8 cellular contexts compared by ENCODE assay signal in the genomic region with DNA sequence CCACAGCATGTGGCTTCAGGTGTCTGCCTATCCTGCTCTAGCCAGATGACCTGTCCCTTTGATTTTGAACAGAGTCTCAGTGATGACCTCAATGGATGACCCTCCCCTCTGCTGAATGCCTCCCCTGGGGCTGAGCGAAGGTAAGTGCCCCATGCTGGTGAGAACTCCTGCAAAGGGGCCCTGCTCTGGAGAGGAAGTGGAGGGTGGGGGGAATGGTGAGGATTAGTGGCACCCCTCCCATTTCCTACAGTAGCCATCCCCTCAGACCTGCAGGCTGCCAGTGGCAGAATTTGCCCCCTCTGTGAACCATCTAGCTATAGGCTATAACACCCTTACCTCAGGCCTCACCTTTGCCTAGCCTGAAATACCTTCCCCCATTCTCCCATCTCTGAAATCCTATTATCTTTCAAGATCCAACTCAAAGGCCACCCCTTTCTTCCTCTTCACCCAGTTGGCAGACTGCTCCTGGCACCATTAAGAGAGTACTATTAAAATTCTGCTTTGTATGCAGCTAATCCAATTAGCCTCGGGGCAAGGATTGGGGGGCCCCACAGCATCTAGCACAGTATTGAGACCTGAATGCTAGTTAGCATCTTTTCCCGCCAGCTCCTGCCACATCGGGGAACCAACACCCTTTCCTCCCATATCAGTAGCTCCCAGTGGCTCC. TPM values are rescaled to one million over a fixed set of nuclear protein-coding genes. Genes with fewer than 3 reads are reported as not detected.
DNase-seq lines count a peak whose midpoint lies in the region; ATAC-seq and TF ChIP-seq lines count a peak whose summit lies in the region.

No MANE protein-coding gene starts in this region.

- H3K4me2 ChIP-seq in mesenchymal stem cell (ENCODE audit: low read length, poor library complexity, severe bottlenecking): no peak overlapping the region
- no peak overlapping the region for H3K4me2 ChIP-seq in SK-N-SH

- H2AK5ac ChIP-seq in mesenchymal stem cell (ENCODE audit: low read length, severe bottlenecking): no peak overlapping the region

- no peak overlapping the region for H2BK15ac ChIP-seq in mesenchymal stem cell (ENCODE audit: low read depth, poor library complexity, severe bottlenecking)

- no peak for TF ChIP-seq EP300 in SK-N-SH (IDR thresholded peaks at IDR 0.05; ENCODE audit: borderline replicate concordance in 1 of 2, low read depth in 1 of 2, low read length in 1 of 2)

- H2AFZ ChIP-seq in mesenchymal stem cell (ENCODE audit: low read depth, low read length) (no peak overlapping the region), SK-N-SH (ENCODE audit: low read depth) (no peak overlapping the region)

- peaks cover 9% of the 10 kb centered on the region for H3K79me1 ChIP-seq in mesenchymal stem cell (replicated peaks; ENCODE audit: low read length, poor library complexity, severe bottlenecking)

- H3K4me3 ChIP-seq in A673 (ENCODE audit: low read depth, low read length, poor library complexity, severe bottlenecking) (peak overlapping the region; percentile 2), GM12865 (ENCODE audit: low read depth, low read length) (peak overlapping the region; percentile 93), mesenchymal stem cell (ENCODE audit: insufficient read depth in 1 of 2, low read depth in 1 of 2, low read length in 2 of 2) (peak overlapping the region in 1 of 2 experiments; percentile 14), SK-N-SH (ENCODE audit: low read depth in 2 of 2, low read length in 1 of 2) (no peak overlapping the region)

- no peak overlapping the region for H3K18ac ChIP-seq in mesenchymal stem cell (ENCODE audit: low read depth in 1 of 2, low read length in 2 of 2)

- TF ChIP-seq CTCF in A673 (conservative IDR thresholded peaks at IDR 0.05; ENCODE audit: low read depth, low read length) (no peak), GM12865 (IDR thresholded peaks at IDR 0.05; ENCODE audit: insufficient read depth, low read depth, low read length, missing control alignments) (no peak), SK-N-SH (IDR thresholded peaks at IDR 0.05) (no peak)

- H3K4me1 Mint-ChIP-seq in activated CD8-positive, alpha-beta T cell treated with anti-CD3 and anti-CD28 coated beads, Interleukin-2, amount 10 ng/mL, durations not matched to agents 7 days and 5 days (ENCODE audit: low read depth): peaks cover 73% of the 10 kb centered on the region

- H3K36me3 ChIP-seq in A673 (ENCODE audit: insufficient read depth, low read length, poor library complexity, severe bottlenecking) (no peaks in the 10 kb centered on the region), mesenchymal stem cell (ENCODE audit: control insufficient read depth in 1 of 2, insufficient read depth in 2 of 2, low read depth in 1 of 2, low read length in 2 of 2) (peaks cover 8 to 22% of the 10 kb centered on the region in 2 experiments), SK-N-SH (replicated peaks in 1 of 2; ENCODE audit: control insufficient read depth in 1 of 2, insufficient read depth in 2 of 2, low read length in 1 of 2) (peaks cover 0 to 3% of the 10 kb centered on the region in 2 experiments)

- H3K27ac ChIP-seq in A673 (ENCODE audit: low read depth, low read length, poor library complexity, severe bottlenecking): peak overlapping the region; percentile 53
- no peak overlapping the region for H3K27ac ChIP-seq in mesenchymal stem cell (ENCODE audit: low read length, poor library complexity, severe bottlenecking)
- H3K27ac ChIP-seq in SK-N-SH (ENCODE audit: low read depth in 2 of 2, low read length in 1 of 2): no peak overlapping the region; a peak in 1 of 4 replicates

- peaks cover 19% of the 10 kb centered on the region for H3F3A ChIP-seq in SK-N-SH (replicated peaks; ENCODE audit: insufficient read depth)

- DNase-seq in A673 (ENCODE audit: low spot score): peak; percentile 88
- peak; percentile 44 for DNase-seq in GM12865 (ENCODE audit: low read depth)
- no peak for DNase-seq in activated CD8-positive, alpha-beta T cell treated with anti-CD3 and anti-CD28 coated beads, Interleukin-2, amount 10 ng/mL, durations not matched to agents 7 days and 5 days
- DNase-seq in mesenchymal stem cell: no peak
- DNase-seq in SK-N-SH: no peak
- no peak for DNase-seq in AG20443 (ENCODE audit: low spot score)
- no peak for DNase-seq in left cardiac atrium

- H3K9ac ChIP-seq in mesenchymal stem cell (ENCODE audit: low read length) (peak overlapping the region; percentile 18), SK-N-SH (no peak overlapping the region)

- CTCF ChIA-PET in A673 (lab: Charles Lee) (interaction anchor here (0.6 to 1.3 kb wide), 2 partner anchors 46 to 381 kb away, joined by 4 to 7 read pairs; no protein-coding TSS in a partner anchor), SK-N-SH (lab: Yijun Ruan, JAX) (interaction anchor here (0.7 to 6.6 kb wide), 9 partner anchors 16 to 381 kb away, joined by 3 to 34 read pairs (median 6); a partner anchor contains a TSS)
- CTCF ChIA-PET in activated CD8-positive, alpha-beta T cell treated with anti-CD3 and anti-CD28 coated beads, Interleukin-2, amount 10 ng/mL, durations not matched to agents 7 days and 5 days (lab: Charles Lee): interaction anchor here (0.9 to 1.6 kb wide), 4 partner anchors 77 to 271 kb away, joined by 3 to 6 read pairs (median 4); a partner anchor contains a TSS

- no peak overlapping the region for H2BK120ac ChIP-seq in mesenchymal stem cell (ENCODE audit: low read depth, low read length)

- H3K27me3 Mint-ChIP-seq in activated CD8-positive, alpha-beta T cell treated with anti-CD3 and anti-CD28 coated beads, Interleukin-2, amount 10 ng/mL, durations not matched to agents 7 days and 5 days (ENCODE audit: low read depth): no peaks in the 10 kb centered on the region

- H2BK12ac ChIP-seq in mesenchymal stem cell (ENCODE audit: low read length in 2 of 2): no peak overlapping the region

- H3K36me3 Mint-ChIP-seq in activated CD8-positive, alpha-beta T cell treated with anti-CD3 and anti-CD28 coated beads, Interleukin-2, amount 10 ng/mL, durations not matched to agents 7 days and 5 days (ENCODE audit: low read depth): peaks cover 3% of the 10 kb centered on the region

- peak overlapping the region; percentile 91 for H3K27ac Mint-ChIP-seq in activated CD8-positive, alpha-beta T cell treated with anti-CD3 and anti-CD28 coated beads, Interleukin-2, amount 10 ng/mL, durations not matched to agents 7 days and 5 days

- no TSS peak for BruUV-seq in A673 (replicated peaks; lab: Mats Ljungman, UMichigan)

- peaks cover 8% of the 10 kb centered on the region; the same call in 1 of the 2 replicates for H3K79me2 ChIP-seq in SK-N-SH (ENCODE audit: insufficient read depth)

- no peaks in the 10 kb centered on the region for H4K20me1 ChIP-seq in SK-N-SH (ENCODE audit: insufficient read depth)

- H3K14ac ChIP-seq in mesenchymal stem cell (ENCODE audit: low read length in 2 of 2): no peak overlapping the region

- no peak for ATAC-seq in activated CD8-positive, alpha-beta T cell treated with anti-CD3 and anti-CD28 coated beads, Interleukin-2, amount 10 ng/mL, durations not matched to agents 7 days and 5 days
- ATAC-seq in HG02610 (IDR thresholded peaks at IDR 0.05; ENCODE audit: unreplicated experiment): no peak
- no peak for ATAC-seq in left cardiac atrium

- POLR2A ChIA-PET in A673 (lab: Charles Lee; ENCODE audit: low non-redundant PET) (no interaction called here), SK-N-SH (lab: Yijun Ruan, JAX) (interaction anchor here (0.7 kb wide), 1 partner anchor 25 kb away, joined by 3 read pairs; no protein-coding TSS in a partner anchor)
- POLR2A ChIA-PET in activated CD8-positive, alpha-beta T cell treated with anti-CD3 and anti-CD28 coated beads, Interleukin-2, amount 10 ng/mL, durations not matched to agents 7 days and 5 days (lab: Charles Lee): interaction anchor here (0.5 to 7.8 kb wide), 4 partner anchors 8 to 41 kb away, joined by 3 to 77 read pairs (median 6); a partner anchor contains a TSS

- H3K4me3 Mint-ChIP-seq in activated CD8-positive, alpha-beta T cell treated with anti-CD3 and anti-CD28 coated beads, Interleukin-2, amount 10 ng/mL, durations not matched to agents 7 days and 5 days: no peak overlapping the region

- TF ChIP-seq RAD21 in SK-N-SH (IDR thresholded peaks at IDR 0.05; ENCODE audit: low read length): no peak

- no peaks in the 10 kb centered on the region for H3K9me3 ChIP-seq in A673 (ENCODE audit: low read depth, low read length, poor library complexity, severe bottlenecking)
- H3K9me3 ChIP-seq in mesenchymal stem cell (ENCODE audit: control insufficient read depth, low read length): no peaks in the 10 kb centered on the region
- no peaks in the 10 kb centered on the region for H3K9me3 ChIP-seq in SK-N-SH

- no peaks in the 10 kb centered on the region for H3K9me3 Mint-ChIP-seq in activated CD8-positive, alpha-beta T cell treated with anti-CD3 and anti-CD28 coated beads, Interleukin-2, amount 10 ng/mL, durations not matched to agents 7 days and 5 days (ENCODE audit: insufficient read depth)

- H4K8ac ChIP-seq in mesenchymal stem cell (ENCODE audit: low read length): no peak overlapping the region

- intact Hi-C loops in A673 (cut with micrococcal nuclease; ENCODE audit: unreplicated experiment): no loop called here
- intact Hi-C loops in left cardiac atrium (cut with DNase I): no loop called here

- H3K23ac ChIP-seq in mesenchymal stem cell (ENCODE audit: low read length in 2 of 2): no peak overlapping the region

- 61% methylated on average over 4 of the region's 4 CpGs for WGBS in mesenchymal stem cell
- 75% methylated on average over 4 of the region's 4 CpGs for WGBS in SK-N-SH (ENCODE audit: low lambda C conversion rate)

- H4K91ac ChIP-seq in mesenchymal stem cell (ENCODE audit: low read length): peak overlapping the region; percentile 7

- peaks cover 56% of the 10 kb centered on the region for H3K4me1 ChIP-seq in A673 (ENCODE audit: insufficient read depth, low read length, poor library complexity, severe bottlenecking)
- peaks cover 25% of the 10 kb centered on the region for H3K4me1 ChIP-seq in mesenchymal stem cell (ENCODE audit: control insufficient read depth, insufficient read depth, low read depth, low read length)
- H3K4me1 ChIP-seq in SK-N-SH (ENCODE audit: control insufficient read depth in 1 of 2, insufficient read depth in 2 of 2, low read depth in 1 of 2, low read length in 1 of 2): peaks cover 20 to 35% of the 10 kb centered on the region in 2 experiments; a peak in 3 of 4 replicates

- H3K4ac ChIP-seq in mesenchymal stem cell (ENCODE audit: low read depth in 1 of 2, low read length in 2 of 2): no peak overlapping the region

- H3K9me2 ChIP-seq in SK-N-SH: no peaks in the 10 kb centered on the region

- H3K27me3 ChIP-seq in A673 (replicated peaks; ENCODE audit: insufficient read depth, low read depth, low read length, poor library complexity): no peaks in the 10 kb centered on the region
- no peaks in the 10 kb centered on the region for H3K27me3 ChIP-seq in mesenchymal stem cell (ENCODE audit: control insufficient read depth in 1 of 2, insufficient read depth in 1 of 2, low read length in 2 of 2)
- H3K27me3 ChIP-seq in SK-N-SH (ENCODE audit: insufficient read depth): no peaks in the 10 kb centered on the region

- no peak overlapping the region for H2BK5ac ChIP-seq in mesenchymal stem cell (ENCODE audit: low read depth, low read length, poor library complexity, severe bottlenecking)

RNA-seq across cellular contexts. Expression of a gene that starts 3.8 kb away (rescaled TPM):
- total RNA-seq in A673 (2021) (30.8 and 34.4 TPM in 2 replicates), left cardiac atrium (10 to 100 TPM; 55.9 to 63.7 TPM)
- 10 to 100 TPM; 40.9 to 43.8 TPM for total RNA-seq in activated CD8-positive, alpha-beta T cell treated with anti-CD3 and anti-CD28 coated beads, Interleukin-2, amount 10 ng/mL, durations not matched to agents 7 days and 5 days
- polyA plus RNA-seq in mesenchymal stem cell (2013, experiment 1 of 2): 21.3 TPM
- polyA plus RNA-seq in mesenchymal stem cell (2013, experiment 2 of 2): 21.1 TPM
- polyA plus RNA-seq in SK-N-SH (2012; rRNA removed): 50.7 and 59.6 TPM in 2 replicates
- polyA plus RNA-seq in SK-N-SH (2012; cell fraction: cytosol; rRNA removed): 47.2 and 53.7 TPM in 2 replicates
- 20.1 and 23.1 TPM in 2 replicates for polyA plus RNA-seq in SK-N-SH (2012; cell fraction: nucleus; rRNA removed)

RNA-seq across cellular contexts. Expression of a gene that starts 15.6 kb away (rescaled TPM):
- total RNA-seq in A673 (2021): 12.7 and 20.8 TPM in 2 replicates
- 10 to 100 TPM; 44.5 to 48.2 TPM for total RNA-seq in activated CD8-positive, alpha-beta T cell treated with anti-CD3 and anti-CD28 coated beads, Interleukin-2, amount 10 ng/mL, durations not matched to agents 7 days and 5 days
- polyA plus RNA-seq in mesenchymal stem cell (2013, experiment 1 of 2): 69.2 TPM
- 66.7 TPM for polyA plus RNA-seq in mesenchymal stem cell (2013, experiment 2 of 2)
- 55.9 and 64.3 TPM in 2 replicates for polyA plus RNA-seq in SK-N-SH (2012; rRNA removed)
- polyA plus RNA-seq in SK-N-SH (2012; cell fraction: cytosol; rRNA removed): 35.9 and 48.4 TPM in 2 replicates
- polyA plus RNA-seq in SK-N-SH (2012; cell fraction: nucleus; rRNA removed): 79.8 and 90.9 TPM in 2 replicates
- 10 to 100 TPM; 58.8 to 69.7 TPM for total RNA-seq in left cardiac atrium

RNA-seq across cellular contexts. Expression of a gene that starts 21.2 kb away (rescaled TPM):
- 46.3 and 48.5 TPM in 2 replicates for total RNA-seq in A673 (2021)
- 10 to 100 TPM; 40.2 to 43.9 TPM for total RNA-seq in activated CD8-positive, alpha-beta T cell treated with anti-CD3 and anti-CD28 coated beads, Interleukin-2, amount 10 ng/mL, durations not matched to agents 7 days and 5 days
- 16.1 TPM for polyA plus RNA-seq in mesenchymal stem cell (2013, experiment 1 of 2)
- polyA plus RNA-seq in mesenchymal stem cell (2013, experiment 2 of 2): 15.3 TPM
- polyA plus RNA-seq in SK-N-SH (2012; rRNA removed): 23.3 and 28.2 TPM in 2 replicates
- polyA plus RNA-seq in SK-N-SH (2012; cell fraction: cytosol; rRNA removed): 14.3 and 19.8 TPM in 2 replicates
- 36.8 and 45.8 TPM in 2 replicates for polyA plus RNA-seq in SK-N-SH (2012; cell fraction: nucleus; rRNA removed)
- total RNA-seq in left cardiac atrium: 10 to 100 TPM; 15.3 to 15.8 TPM

RNA-seq across cellular contexts. Expression of a gene that starts 30.2 kb away (rescaled TPM):
- total RNA-seq in A673 (2021) (201 and 204 TPM in 2 replicates), left cardiac atrium (100 to 1,000 TPM in 1 of 2 donors, 10 to 100 TPM in 1; 88.7 to 102 TPM)
- total RNA-seq in activated CD8-positive, alpha-beta T cell treated with anti-CD3 and anti-CD28 coated beads, Interleukin-2, amount 10 ng/mL, durations not matched to agents 7 days and 5 days: 10 to 100 TPM; 69.6 to 72.4 TPM
- 352 TPM for polyA plus RNA-seq in mesenchymal stem cell (2013, experiment 1 of 2)
- 344 TPM for polyA plus RNA-seq in mesenchymal stem cell (2013, experiment 2 of 2)
- 338 and 395 TPM in 2 replicates for polyA plus RNA-seq in SK-N-SH (2012; rRNA removed)
- 199 and 274 TPM in 2 replicates for polyA plus RNA-seq in SK-N-SH (2012; cell fraction: cytosol; rRNA removed)
- polyA plus RNA-seq in SK-N-SH (2012; cell fraction: nucleus; rRNA removed): 1,066 and 1,388 TPM in 2 replicates

RNA-seq across cellular contexts. Expression of a gene that starts 34.1 kb away (rescaled TPM):
- total RNA-seq in A673 (2021) (291 and 295 TPM in 2 replicates), left cardiac atrium (10 to 100 TPM; 26.9 to 33.8 TPM)
- total RNA-seq in activated CD8-positive, alpha-beta T cell treated with anti-CD3 and anti-CD28 coated beads, Interleukin-2, amount 10 ng/mL, durations not matched to agents 7 days and 5 days: 100 to 1,000 TPM; 151 to 153 TPM
- 48.2 TPM for polyA plus RNA-seq in mesenchymal stem cell (2013, experiment 1 of 2)
- polyA plus RNA-seq in mesenchymal stem cell (2013, experiment 2 of 2): 48.8 TPM
- 256 and 308 TPM in 2 replicates for polyA plus RNA-seq in SK-N-SH (2012; rRNA removed)
- 286 and 340 TPM in 2 replicates for polyA plus RNA-seq in SK-N-SH (2012; cell fraction: cytosol; rRNA removed)
- 86.1 and 118 TPM in 2 replicates for polyA plus RNA-seq in SK-N-SH (2012; cell fraction: nucleus; rRNA removed)

Comparison
In these comparisons a context has a peak if more than half of its experiments do, and no peak if none do; other contexts are left out.
1. DNase-seq: peak in A673 (single experiment) and GM12865 (single experiment); none in activated CD8-positive, alpha-beta T cell treated with anti-CD3 and anti-CD28 coated beads, Interleukin-2, amount 10 ng/mL, durations not matched to agents 7 days and 5 days (single experiment), mesenchymal stem cell (single experiment), SK-N-SH (single experiment), AG20443 (single experiment) and left cardiac atrium (single experiment).
2. H3K4me3 ChIP-seq: peak in A673 (single experiment) and GM12865 (single experiment); none in SK-N-SH (0 of 2).